In genomic region chr2:231780909-231781797, GRCh38 we compare ENCODE assay signal across 8 cellular contexts. TPM values are rescaled to one million over a fixed set of nuclear protein-coding genes. Genes with fewer than 3 reads are reported as not detected.
DNase-seq lines count a peak whose midpoint lies in the region; ATAC-seq, FAIRE-seq and TF ChIP-seq lines count a peak whose summit lies in the region.

TSS of gene PDE6D (minus strand) at chr2:231781282. CDS start at chr2:231781114, 168 bp downstream.

- DNase-seq in BE2C (peak; percentile 96), GM19240 (ENCODE audit: insufficient read length, low spot score) (peak; percentile 85), NCI-H526 (lab: John Stamatoyannopoulos, UW) (peak; percentile 96 to 99), kidney glomerular epithelial cell (lab: John Stamatoyannopoulos, UW) (peak; percentile 97)
- peak; percentile 98 for DNase-seq in activated CD4-positive, alpha-beta T cell treated with anti-CD3 and anti-CD28 coated beads for 48 hours
- DNase-seq in stimulated activated CD4-positive, alpha-beta T cell treated with anti-CD3 and anti-CD28 coated beads, Interleukin-1b, Interleukin-23, amount 100 ng/mL, for 1 hour (ENCODE audit: low read depth in 2 of 2), result peak; percentile 83 to 95

- FAIRE-seq in colon (lab: Jason Lieb, UNC), result peak; percentile 18

- no peaks in the 10 kb centered on the region; the same call in 1 of the 2 replicates for H3K4me1 ChIP-seq in BE2C

- no peak for TF ChIP-seq CTCF in BE2C (IDR thresholded peaks at IDR 0.05; ENCODE audit: low read depth, low read length)

- ATAC-seq in HG03460 (IDR thresholded peaks at IDR 0.05; ENCODE audit: unreplicated experiment), result peak; percentile 86

- H3K4me3 ChIP-seq in BE2C (ENCODE audit: low read depth, low read length), result peak within 1 kb of the TSS; percentile 76

- no peaks in the 10 kb centered on the region for H3K36me3 ChIP-seq in BE2C

- H3K27me3 ChIP-seq in BE2C, result no peaks in the 10 kb centered on the region

- H3K9me3 ChIP-seq in BE2C, result no peaks in the 10 kb centered on the region

RNA-seq across cellular contexts. Expression of gene PDE6D, which starts in this region (rescaled TPM):
- polyA plus RNA-seq in BE2C (2012; ENCODE audit: insufficient read depth, insufficient read length, low read depth), result 23.8 TPM

Comparison
In these comparisons a context has a peak if more than half of its experiments do, and no peak if none do; other contexts are left out.
1. Peak in every context shown above with its lines: DNase-seq, ATAC-seq and H3K4me3 ChIP-seq.